ENCODE assay signal across 8 cellular contexts in the genomic region with DNA sequence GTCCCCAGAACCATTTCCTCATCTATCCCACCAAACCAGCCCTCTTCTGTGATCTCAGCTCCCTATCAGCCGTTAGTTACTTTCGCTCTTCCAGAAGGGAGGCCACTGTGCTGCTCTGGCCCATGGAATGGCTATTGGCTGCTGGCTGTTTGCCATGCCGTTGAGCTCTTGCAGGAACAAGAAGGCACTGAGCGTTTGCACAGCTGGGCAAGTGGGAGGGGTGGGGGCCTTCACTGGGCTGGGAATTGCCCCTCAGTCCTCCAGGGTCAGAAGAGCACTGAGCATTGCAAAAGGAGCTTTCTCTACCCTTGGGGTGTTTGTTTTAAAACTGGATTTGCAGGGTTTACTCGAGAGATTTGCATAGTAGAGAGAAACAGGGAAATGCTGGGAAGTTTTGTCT.
DNase-seq lines count a peak whose midpoint lies in the region; ATAC-seq and TF ChIP-seq lines count a peak whose summit lies in the region.

No MANE protein-coding gene starts in this region.

- H3K4me3 ChIP-seq in fibroblast of pulmonary artery (replicated peaks; ENCODE audit: low read depth, low read length), result no peak overlapping the region

- no peak overlapping the region for H3K27ac Mint-ChIP-seq in T-helper 17 cell

- no peak overlapping the region for H3K4me3 Mint-ChIP-seq in T-helper 17 cell

- no peaks in the 10 kb centered on the region for H3K27me3 Mint-ChIP-seq in T-helper 17 cell

- peaks cover 9% of the 10 kb centered on the region for H3K4me1 Mint-ChIP-seq in T-helper 17 cell

- TF ChIP-seq CTCF in fibroblast of pulmonary artery (IDR thresholded peaks at IDR 0.05; ENCODE audit: low read length, missing control alignments), result no peak

- no peaks in the 10 kb centered on the region for H3K9me3 ChIP-seq in T-helper 17 cell (ENCODE audit: control insufficient read depth, low read length, poor library complexity, severe bottlenecking)

- peaks cover 11% of the 10 kb centered on the region for H3K36me3 Mint-ChIP-seq in T-helper 17 cell (ENCODE audit: low read depth)

- DNase-seq in EH (ENCODE audit: low read depth) (peak; percentile 39), NCI-H748 (lab: John Stamatoyannopoulos, UW; ENCODE audit: unreplicated experiment) (peak; percentile 100), fibroblast of pulmonary artery (ENCODE audit: low read depth) (peak; percentile 62), pons (ENCODE audit: low spot score) (peak; percentile 87), GM19238 (ENCODE audit: insufficient read length, low spot score) (no peak), inferior parietal cortex (ENCODE audit: extremely low spot score) (no peak), T-helper 17 cell (no peak)

- ATAC-seq in GM21515 (IDR thresholded peaks at IDR 0.05; ENCODE audit: unreplicated experiment), result no peak
- ATAC-seq in T-helper 17 cell, result no peak

Comparison
In these comparisons a context has a peak if more than half of its experiments do, and no peak if none do; other contexts are left out.
1. DNase-seq: peak in EH (single experiment), NCI-H748 (single experiment), fibroblast of pulmonary artery (single experiment) and pons (single experiment); none in GM19238 (single experiment), inferior parietal cortex (single experiment) and T-helper 17 cell (0 of 3).